ENCODE assay signal across 9 cellular contexts in genomic region chr6:31580446-31580755, GRCh38. TPM values are rescaled to one million over a fixed set of nuclear protein-coding genes. Genes with fewer than 3 reads are reported as not detected.
A peak's percentile ranks its signal among the peaks of the same experiment; 100 is the strongest.
DNase-seq lines count a peak whose midpoint lies in the region; ATAC-seq and TF ChIP-seq lines count a peak whose summit lies in the region.
"Had no signal": no experiment of that assay in that cellular context is flagged by ENCODE, and none has a peak within 500 bp of the region (broad histone marks: within the 10 kb centered on the region; RNA-seq: fewer than 3 reads in every experiment).

No MANE protein-coding gene starts in this region.

- peak overlapping the region; percentile 84 for H3K4me3 ChIP-seq in GM12865 (ENCODE audit: low read depth, low read length)
- H3K4me3 ChIP-seq in SK-N-MC: peak overlapping the region; percentile 88
- H3K4me3 ChIP-seq in foreskin fibroblast (ENCODE audit: low read depth in 1 of 2, low read length in 2 of 2): peak overlapping the region; percentile 69 to 91
- H3K4me3 ChIP-seq in gastrocnemius medialis: peak overlapping the region; percentile 67 to 96 (median 90)

- peaks cover 0 to 5% of the 10 kb centered on the region in 2 donors for H3K4me1 ChIP-seq in gastrocnemius medialis

- H3K27ac ChIP-seq in SK-N-MC: no peak overlapping the region
- H3K27ac ChIP-seq in gastrocnemius medialis: peak overlapping the region; percentile 74 to 84 (median 77)

- H3K27me3 ChIP-seq in gastrocnemius medialis: no peaks in the 10 kb centered on the region

- H3K9me3 ChIP-seq in SK-N-MC (ENCODE audit: low read depth, low read length) (no peaks in the 10 kb centered on the region), gastrocnemius medialis (no peaks in the 10 kb centered on the region)

- H3K9ac ChIP-seq in SK-N-MC (ENCODE audit: insufficient read length): peak overlapping the region; percentile 81

- ATAC-seq in gastrocnemius medialis: no peak
- ATAC-seq in HG02981 (IDR thresholded peaks at IDR 0.05; ENCODE audit: unreplicated experiment): no peak

- no peak for TF ChIP-seq POLR2A in gastrocnemius medialis (IDR thresholded peaks at IDR 0.05)

- no peaks in the 10 kb centered on the region for H3K36me3 ChIP-seq in SK-N-MC (ENCODE audit: insufficient read depth, low read length)
- H3K36me3 ChIP-seq in gastrocnemius medialis: no peaks in the 10 kb centered on the region

- in situ Hi-C loops in gastrocnemius medialis (cut with MboI; ENCODE audit: low sequenced_read_pairs in 4 of 4): no loop called here

- intact Hi-C loops in gastrocnemius medialis (cut with DNase I; ENCODE audit: low total_unique reads): no loop called here

- DNase-seq in GM12865 (ENCODE audit: low read depth) (no peak), SK-N-MC (ENCODE audit: low read depth, low spot score) (no peak), foreskin fibroblast (no peak), gastrocnemius medialis (no peak), AG20443 (ENCODE audit: low spot score) (no peak), dedifferentiated amniotic fluid mesenchymal stem cell (ENCODE audit: extremely low spot score) (no peak), midbrain (lab: John Stamatoyannopoulos, UW) (no peak)

- no peak for TF ChIP-seq CTCF in GM12865 (IDR thresholded peaks at IDR 0.05; ENCODE audit: insufficient read depth, low read depth, low read length, missing control alignments)
- TF ChIP-seq CTCF in foreskin fibroblast (IDR thresholded peaks at IDR 0.05; ENCODE audit: low read depth, low read length): no peak
- TF ChIP-seq CTCF in gastrocnemius medialis (IDR thresholded peaks at IDR 0.05 in 4 of 5, conservative IDR thresholded peaks at IDR 0.05 in 1 of 5): no peak

RNA-seq across cellular contexts. Expression of gene LTB, which starts 1.8 kb away (rescaled TPM):
- not detected for total RNA-seq in gastrocnemius medialis

RNA-seq across cellular contexts. Expression of gene TNF, which starts 5.0 kb away (rescaled TPM):
- total RNA-seq in gastrocnemius medialis: under 1 TPM in 2 of 4 donors, not detected in 2; 0.23 to 0.87 TPM
- total RNA-seq: myocyte had no signal

RNA-seq across cellular contexts. Expression of gene LST1, which starts 5.7 kb away (rescaled TPM):
- total RNA-seq in gastrocnemius medialis: 10 to 100 TPM in 1 of 4 donors, 1 to 10 TPM in 2, not detected in 1; 1.6 to 22.3 (median 4.1) TPM
- total RNA-seq: myocyte had no signal

RNA-seq across cellular contexts. Expression of gene LTA, which starts 8.3 kb away (rescaled TPM):
- not detected for total RNA-seq in gastrocnemius medialis
- total RNA-seq: myocyte had no signal

RNA-seq across cellular contexts. Expression of gene NCR3, which starts 12.4 kb away (rescaled TPM):
- total RNA-seq in gastrocnemius medialis: not detected
- total RNA-seq: myocyte had no signal
